In the genomic region with DNA sequence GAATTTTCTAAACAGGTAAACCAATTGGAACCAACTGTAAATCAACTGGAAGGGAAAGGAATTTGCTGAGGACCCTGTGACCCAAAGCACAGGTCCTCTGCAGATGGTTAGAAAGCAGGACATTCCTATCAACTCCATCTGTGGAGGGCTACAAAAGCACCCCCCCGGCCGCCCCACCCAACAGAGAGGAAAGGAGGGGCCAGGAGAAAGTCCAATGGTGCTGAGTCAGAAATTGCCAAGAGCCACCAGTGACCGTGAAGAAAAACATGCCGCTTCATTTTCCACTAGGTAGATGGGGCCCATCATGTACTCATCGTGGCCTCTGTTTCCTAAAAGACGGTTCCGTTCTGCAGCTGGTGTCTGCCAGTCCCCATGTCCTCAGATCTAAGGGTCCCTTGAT, we compare ENCODE assay signal across 14 cellular contexts.
A peak's percentile ranks its signal among the peaks of the same experiment; 100 is the strongest.
DNase-seq lines count a peak whose midpoint lies in the region; ATAC-seq and TF ChIP-seq lines count a peak whose summit lies in the region.
"Had no signal": no experiment of that assay in that cellular context is flagged by ENCODE, and none has a peak within 500 bp of the region (broad histone marks: within the 10 kb centered on the region; RNA-seq: fewer than 3 reads in every experiment).

No MANE protein-coding gene starts in this region.

- no peaks in the 10 kb centered on the region for H3K9me3 Mint-ChIP-seq in stimulated activated naive CD8-positive, alpha-beta T cell treated with anti-CD3 and anti-CD28 coated beads, Interleukin-15, Interleukin-2, amounts not matched to agents 100 ng/mL and 50 ng/mL, for 24 hours
- H3K9me3 Mint-ChIP-seq in activated T-helper 17 cell treated with anti-CD3 and anti-CD28 coated beads, Interleukin-2, amount 50 U/mL, for 72 hours: no peaks in the 10 kb centered on the region
- no peaks in the 10 kb centered on the region for H3K9me3 Mint-ChIP-seq in naive thymus-derived CD4-positive, alpha-beta T cell
- H3K9me3 Mint-ChIP-seq in HFFc6: no peaks in the 10 kb centered on the region

- H3K27me3 Mint-ChIP-seq in stimulated activated naive CD8-positive, alpha-beta T cell treated with anti-CD3 and anti-CD28 coated beads, Interleukin-15, Interleukin-2, amounts not matched to agents 100 ng/mL and 50 ng/mL, for 24 hours: no peaks in the 10 kb centered on the region
- no peaks in the 10 kb centered on the region for H3K27me3 Mint-ChIP-seq in activated T-helper 17 cell treated with anti-CD3 and anti-CD28 coated beads, Interleukin-2, amount 50 U/mL, for 72 hours
- no peaks in the 10 kb centered on the region for H3K27me3 Mint-ChIP-seq in naive thymus-derived CD4-positive, alpha-beta T cell
- H3K27me3 Mint-ChIP-seq in HFFc6 (ENCODE audit: insufficient read depth): peaks cover 4% of the 10 kb centered on the region; the same call in 1 of the 2 replicates

- no peak overlapping the region for H3K4me3 Mint-ChIP-seq in stimulated activated naive CD8-positive, alpha-beta T cell treated with anti-CD3 and anti-CD28 coated beads, Interleukin-15, Interleukin-2, amounts not matched to agents 100 ng/mL and 50 ng/mL, for 24 hours
- H3K4me3 Mint-ChIP-seq in activated T-helper 17 cell treated with anti-CD3 and anti-CD28 coated beads, Interleukin-2, amount 50 U/mL, for 72 hours: peak overlapping the region; percentile 83
- H3K4me3 Mint-ChIP-seq in naive thymus-derived CD4-positive, alpha-beta T cell: peak overlapping the region in 1 of 10 donors; percentile 23
- H3K4me3 Mint-ChIP-seq in HFFc6: no peak overlapping the region; the same call in 1 of the 2 replicates

- H3K4me3 ChIP-seq in naive thymus-derived CD4-positive, alpha-beta T cell (ENCODE audit: low read length): no peak overlapping the region

- no peak overlapping the region for H3K27ac ChIP-seq in naive thymus-derived CD4-positive, alpha-beta T cell (ENCODE audit: low read depth, low read length)

- H3K36me3 Mint-ChIP-seq in stimulated activated naive CD8-positive, alpha-beta T cell treated with anti-CD3 and anti-CD28 coated beads, Interleukin-15, Interleukin-2, amounts not matched to agents 100 ng/mL and 50 ng/mL, for 24 hours (ENCODE audit: low read depth): peaks cover 16% of the 10 kb centered on the region
- H3K36me3 Mint-ChIP-seq in activated T-helper 17 cell treated with anti-CD3 and anti-CD28 coated beads, Interleukin-2, amount 50 U/mL, for 72 hours (ENCODE audit: low read depth): peaks cover 95% of the 10 kb centered on the region
- peaks cover 0 to 7% (median 0%) of the 10 kb centered on the region in 5 donors for H3K36me3 Mint-ChIP-seq in naive thymus-derived CD4-positive, alpha-beta T cell
- H3K36me3 Mint-ChIP-seq in HFFc6 (ENCODE audit: low read depth): peaks cover 5% of the 10 kb centered on the region; the same call in 1 of the 2 replicates

- peak overlapping the region; percentile 43 for H3K27ac Mint-ChIP-seq in stimulated activated naive CD8-positive, alpha-beta T cell treated with anti-CD3 and anti-CD28 coated beads, Interleukin-15, Interleukin-2, amounts not matched to agents 100 ng/mL and 50 ng/mL, for 24 hours
- H3K27ac Mint-ChIP-seq in activated T-helper 17 cell treated with anti-CD3 and anti-CD28 coated beads, Interleukin-2, amount 50 U/mL, for 72 hours: peak overlapping the region; percentile 99
- peak overlapping the region in 5 of 9 donors; percentile 4 to 71 (median 56) for H3K27ac Mint-ChIP-seq in naive thymus-derived CD4-positive, alpha-beta T cell
- H3K27ac Mint-ChIP-seq in HFFc6: no peak overlapping the region; the same call in 1 of the 2 replicates

- peaks cover 64 to 75% of the 10 kb centered on the region in 2 donors for H3K4me1 ChIP-seq in naive thymus-derived CD4-positive, alpha-beta T cell (ENCODE audit: control insufficient read depth in 2 of 2, insufficient read depth in 2 of 2, low read length in 2 of 2)

- DNase-seq in stimulated activated naive CD8-positive, alpha-beta T cell treated with anti-CD3 and anti-CD28 coated beads, Interleukin-15, Interleukin-2, amounts not matched to agents 100 U/mL and 50 U/mL, for 24 hours: no peak
- DNase-seq in naive thymus-derived CD4-positive, alpha-beta T cell: no peak
- DNase-seq in HFFc6 (no peak), GM20000 (ENCODE audit: low spot score) (no peak)
- DNase-seq: activated CD4-positive, alpha-beta T cell treated with anti-CD3 and anti-CD28 coated beads for 48 hours; activated naive CD4-positive, alpha-beta T cell treated with anti-CD3 and anti-CD28 coated beads, Interleukin-2, amount 50 U/mL, for 16 hours; DMS79 treated with DMSO at 0.1 percent for 48 hours; mesenchymal stem cell; stimulated activated CD4-positive, alpha-beta T cell treated with anti-CD3 and anti-CD28 coated beads, Interleukin-15, amount 100 ng/mL, for 24 hours had no signal

- H3K36me3 ChIP-seq in naive thymus-derived CD4-positive, alpha-beta T cell (ENCODE audit: control insufficient read depth in 2 of 3, insufficient read depth in 3 of 3, low read length in 3 of 3): no peaks in the 10 kb centered on the region

- CTCF ChIA-PET in naive thymus-derived CD4-positive, alpha-beta T cell (lab: Charles Lee): no interaction called here

- TF ChIP-seq CTCF in HFFc6 (IDR thresholded peaks at IDR 0.05): no peak
- TF ChIP-seq CTCF in GM20000 (IDR thresholded peaks at IDR 0.05; ENCODE audit: extremely low read depth, missing control alignments): no peak

- ATAC-seq in stimulated activated naive CD8-positive, alpha-beta T cell treated with anti-CD3 and anti-CD28 coated beads, Interleukin-15, Interleukin-2, amounts not matched to agents 100 U/mL and 50 U/mL, for 24 hours: no peak
- no peak for ATAC-seq in activated T-helper 17 cell treated with anti-CD3 and anti-CD28 coated beads, Interleukin-2, amount 50 U/mL, for 72 hours (replicated peaks)
- ATAC-seq in naive thymus-derived CD4-positive, alpha-beta T cell: no peak
- ATAC-seq in GM21360 (IDR thresholded peaks at IDR 0.05; ENCODE audit: unreplicated experiment): no peak
- ATAC-seq in GM18867 (IDR thresholded peaks at IDR 0.05; ENCODE audit: unreplicated experiment): no peak
- ATAC-seq: HCT116 had no signal

- no peaks in the 10 kb centered on the region for H3K9me3 ChIP-seq in naive thymus-derived CD4-positive, alpha-beta T cell (ENCODE audit: control insufficient read depth in 2 of 3, low read length in 3 of 3)

- no peaks in the 10 kb centered on the region for H3K27me3 ChIP-seq in naive thymus-derived CD4-positive, alpha-beta T cell (ENCODE audit: control insufficient read depth in 2 of 2, insufficient read depth in 2 of 2, low read length in 2 of 2)

- intact Hi-C loops in naive thymus-derived CD4-positive, alpha-beta T cell (cut with micrococcal nuclease): loop anchor here in 1 of 2 donors (10.0 kb wide), 1 partner anchor 399 kb away; the partner anchor contains the start of gene FAM78A

- POLR2A ChIA-PET in naive thymus-derived CD4-positive, alpha-beta T cell (lab: Charles Lee): no interaction called here

- H3K4me1 Mint-ChIP-seq in stimulated activated naive CD8-positive, alpha-beta T cell treated with anti-CD3 and anti-CD28 coated beads, Interleukin-15, Interleukin-2, amounts not matched to agents 100 ng/mL and 50 ng/mL, for 24 hours (ENCODE audit: low read depth): peaks cover 100% of the 10 kb centered on the region
- peaks cover 75% of the 10 kb centered on the region for H3K4me1 Mint-ChIP-seq in activated T-helper 17 cell treated with anti-CD3 and anti-CD28 coated beads, Interleukin-2, amount 50 U/mL, for 72 hours
- peaks cover 60 to 96% (median 84%) of the 10 kb centered on the region in 7 donors for H3K4me1 Mint-ChIP-seq in naive thymus-derived CD4-positive, alpha-beta T cell
- peaks cover 78% of the 10 kb centered on the region for H3K4me1 Mint-ChIP-seq in HFFc6 (ENCODE audit: low read depth)
